ENCODE assay signal across 25 cellular contexts in the genomic region with DNA sequence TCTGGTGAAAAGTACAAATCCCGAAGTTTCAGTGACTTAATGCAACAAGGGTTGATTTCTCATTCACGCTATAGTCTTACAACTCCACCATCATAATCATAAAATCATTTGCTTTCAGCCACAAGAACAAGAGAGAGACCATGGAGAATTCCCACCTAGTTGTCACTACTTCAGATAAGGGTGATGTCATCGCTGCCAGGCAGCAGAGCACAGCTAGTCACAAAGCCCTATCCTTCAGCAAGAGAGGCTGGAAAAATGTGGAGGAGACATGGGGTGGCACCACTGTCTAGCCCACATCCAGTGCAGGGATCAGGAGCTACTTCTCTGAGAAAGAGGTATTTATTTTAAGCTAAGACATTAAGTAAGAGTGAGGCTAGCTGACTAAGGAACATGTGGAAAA.
DNase-seq lines count a peak whose midpoint lies in the region; ATAC-seq, FAIRE-seq and TF ChIP-seq lines count a peak whose summit lies in the region.
"Had no signal": no experiment of that assay in that cellular context is flagged by ENCODE, and none has a peak within 500 bp of the region (broad histone marks: within the 10 kb centered on the region; RNA-seq: fewer than 3 reads in every experiment).

No MANE protein-coding gene starts in this region.

- H3K56ac ChIP-seq in mesendoderm (ENCODE audit: low read length): no peak overlapping the region

- H4K8ac ChIP-seq in mesendoderm (ENCODE audit: low read depth, low read length): no peak overlapping the region

- no CpG with 5 or more reads among the region's 3 CpGs for WGBS in mesendoderm (ENCODE audit: extremely low coverage, insufficient coverage, low lambda C conversion rate)

- TF ChIP-seq CTCF in HEK293 (tag by site-specific recombination; IDR thresholded peaks at IDR 0.05) (no peak), astrocyte (IDR thresholded peaks at IDR 0.05; ENCODE audit: insufficient read depth, low read depth, low read length) (no peak)

- H3K4me3 ChIP-seq in HEK293 (ENCODE audit: low read depth, low read length) (no peak overlapping the region), astrocyte (ENCODE audit: insufficient read depth, low read depth, low read length) (no peak overlapping the region), mesendoderm (ENCODE audit: low read length) (no peak overlapping the region)
- no peak overlapping the region for H3K4me3 ChIP-seq in CD8-positive, alpha-beta memory T cell (ENCODE audit: low read length)
- H3K4me3 ChIP-seq: BLaER1 had no signal

- peak overlapping the region; percentile 7 for H3K27ac Mint-ChIP-seq in astrocyte (ENCODE audit: unreplicated experiment)
- H3K27ac Mint-ChIP-seq in CD8-positive, alpha-beta memory T cell: peak overlapping the region in 1 of 8 donors; percentile 34
- H3K27ac Mint-ChIP-seq: CD14-positive monocyte; CD4-positive, CD25-positive, alpha-beta regulatory T cell had no signal

- H3K4me2 ChIP-seq in astrocyte (ENCODE audit: low read length) (no peak overlapping the region), mesendoderm (ENCODE audit: low read length) (no peak overlapping the region)
- H3K4me2 ChIP-seq: BLaER1 had no signal

- no peak overlapping the region for H2AFZ ChIP-seq in astrocyte (ENCODE audit: low read depth, low read length)

- no peak overlapping the region for H3K18ac ChIP-seq in mesendoderm (ENCODE audit: low read length)

- no peaks in the 10 kb centered on the region for H3K9me3 Mint-ChIP-seq in astrocyte (ENCODE audit: unreplicated experiment)
- peaks cover 2 to 8% (median 4%) of the 10 kb centered on the region in 5 donors for H3K9me3 Mint-ChIP-seq in CD8-positive, alpha-beta memory T cell

- no peak for ATAC-seq in GM21737 (IDR thresholded peaks at IDR 0.05; ENCODE audit: unreplicated experiment)

- H3K4ac ChIP-seq in mesendoderm (ENCODE audit: low read depth, low read length): no peak overlapping the region

- no peaks in the 10 kb centered on the region for H3K79me1 ChIP-seq in mesendoderm (ENCODE audit: low read length)

- H2BK15ac ChIP-seq in mesendoderm (replicated peaks; ENCODE audit: low read depth): no peak overlapping the region

- H3K4me3 Mint-ChIP-seq in astrocyte (ENCODE audit: unreplicated experiment): no peak overlapping the region
- no peak overlapping the region for H3K4me3 Mint-ChIP-seq in CD8-positive, alpha-beta memory T cell
- H3K4me3 Mint-ChIP-seq: CD14-positive monocyte; CD4-positive, alpha-beta memory T cell; CD4-positive, CD25-positive, alpha-beta regulatory T cell had no signal

- H2AK5ac ChIP-seq in mesendoderm (ENCODE audit: low read length): no peak overlapping the region

- H3K36me3 Mint-ChIP-seq in astrocyte (ENCODE audit: low read depth, unreplicated experiment): no peaks in the 10 kb centered on the region
- H3K36me3 Mint-ChIP-seq in CD8-positive, alpha-beta memory T cell: no peaks in the 10 kb centered on the region
- H3K36me3 Mint-ChIP-seq: CD14-positive monocyte; CD4-positive, CD25-positive, alpha-beta regulatory T cell had no signal

- H2BK120ac ChIP-seq in mesendoderm (ENCODE audit: low read depth, low read length): no peak overlapping the region

- no peak overlapping the region for H3K23ac ChIP-seq in mesendoderm (ENCODE audit: low read length)

- H3K9ac ChIP-seq in astrocyte (ENCODE audit: low read length): no peak overlapping the region
- no peak overlapping the region for H3K9ac ChIP-seq in mesendoderm (ENCODE audit: low read length)
- H3K9ac ChIP-seq: BLaER1 had no signal

- DNase-seq in NCI-H146 (lab: John Stamatoyannopoulos, UW): peak; percentile 10
- no peak for DNase-seq in NCI-H146 treated with DMSO at 0.1 percent for 48 hours (lab: John Stamatoyannopoulos, UW; ENCODE audit: unreplicated experiment)
- no peak for DNase-seq in astrocyte (ENCODE audit: low read depth)
- DNase-seq in mesendoderm: peak; percentile 71
- no peak for DNase-seq in CD8-positive, alpha-beta memory T cell
- DNase-seq in NCI-H1417 treated with DMSO at 0.1 percent for 48 hours (lab: John Stamatoyannopoulos, UW): no peak
- DNase-seq: 8988T; ACHN; BE2C; C1 segment of cervical spinal cord; Caco-2; Calu3; CD4-positive, alpha-beta memory T cell; CD4-positive, CD25-positive, alpha-beta regulatory T cell; DMS79 treated with DMSO at 0.1 percent for 48 hours; GF-D8 had no signal

- no peaks in the 10 kb centered on the region for H3K36me3 ChIP-seq in HEK293 (ENCODE audit: control insufficient read depth in 2 of 2, insufficient read depth in 1 of 2, low read length in 2 of 2)
- no peaks in the 10 kb centered on the region for H3K36me3 ChIP-seq in astrocyte (ENCODE audit: insufficient read depth, low read length)
- no peaks in the 10 kb centered on the region for H3K36me3 ChIP-seq in mesendoderm (ENCODE audit: control insufficient read depth, insufficient read depth, low read length)
- no peaks in the 10 kb centered on the region for H3K36me3 ChIP-seq in CD8-positive, alpha-beta memory T cell (ENCODE audit: insufficient read depth, low read length)
- H3K36me3 ChIP-seq: BE2C, BLaER1 had no signal

- H3K27me3 Mint-ChIP-seq in astrocyte (ENCODE audit: low read depth, unreplicated experiment): peaks cover 7% of the 10 kb centered on the region
- H3K27me3 Mint-ChIP-seq in CD8-positive, alpha-beta memory T cell: peaks cover 0 to 1% of the 10 kb centered on the region in 2 donors
- H3K27me3 Mint-ChIP-seq: CD4-positive, CD25-positive, alpha-beta regulatory T cell had no signal

- no peaks in the 10 kb centered on the region for H3K4me1 Mint-ChIP-seq in astrocyte (ENCODE audit: low read depth, unreplicated experiment)
- no peaks in the 10 kb centered on the region for H3K4me1 Mint-ChIP-seq in CD8-positive, alpha-beta memory T cell
- H3K4me1 Mint-ChIP-seq: CD14-positive monocyte; CD4-positive, alpha-beta memory T cell; CD4-positive, CD25-positive, alpha-beta regulatory T cell had no signal

- no peak overlapping the region for H2BK5ac ChIP-seq in mesendoderm (ENCODE audit: low read length)

- no peak overlapping the region for H4K5ac ChIP-seq in mesendoderm (ENCODE audit: low read length)

- CTCF ChIA-PET in HEK293 (lab: Yijun Ruan, JAX): no interaction called here
- CTCF ChIA-PET in CD8-positive, alpha-beta memory T cell (lab: Charles Lee): no interaction called here

- H3K27me3 ChIP-seq in astrocyte (ENCODE audit: insufficient read depth, low read length): no peaks in the 10 kb centered on the region
- no peaks in the 10 kb centered on the region for H3K27me3 ChIP-seq in mesendoderm (ENCODE audit: insufficient read depth, low read length, poor library complexity)
- no peaks in the 10 kb centered on the region for H3K27me3 ChIP-seq in CD8-positive, alpha-beta memory T cell (ENCODE audit: insufficient read depth, low read length, poor library complexity, severe bottlenecking)
- H3K27me3 ChIP-seq: BE2C, BLaER1 had no signal

- H3K9me3 ChIP-seq in HEK293 (ENCODE audit: control insufficient read depth, insufficient read depth, low read depth, low read length) (no peaks in the 10 kb centered on the region), astrocyte (ENCODE audit: insufficient read depth, low read depth, low read length) (peaks cover 4% of the 10 kb centered on the region)
- no peaks in the 10 kb centered on the region for H3K9me3 ChIP-seq in CD8-positive, alpha-beta memory T cell (ENCODE audit: low read length)
- H3K9me3 ChIP-seq: BE2C, BLaER1, Caco-2 had no signal

- H3K79me2 ChIP-seq in astrocyte (ENCODE audit: insufficient read depth, low read length): no peaks in the 10 kb centered on the region
- H3K79me2 ChIP-seq in mesendoderm (ENCODE audit: control insufficient read depth, insufficient read depth, low read length): no peaks in the 10 kb centered on the region

- H3K4me1 ChIP-seq in HEK293 (ENCODE audit: control insufficient read depth, insufficient read depth, low read length) (no peaks in the 10 kb centered on the region), astrocyte (ENCODE audit: insufficient read depth, low read length) (no peaks in the 10 kb centered on the region), mesendoderm (ENCODE audit: control insufficient read depth, low read depth, low read length) (no peaks in the 10 kb centered on the region)
- H3K4me1 ChIP-seq in CD8-positive, alpha-beta memory T cell (ENCODE audit: insufficient read depth, low read length): no peaks in the 10 kb centered on the region
- H3K4me1 ChIP-seq: BE2C, BLaER1, Caco-2 had no signal

- H4K20me1 ChIP-seq in astrocyte (ENCODE audit: insufficient read depth, low read length): no peaks in the 10 kb centered on the region
- H4K20me1 ChIP-seq: BLaER1 had no signal

- H3K27ac ChIP-seq in HEK293 (ENCODE audit: extremely low read depth, low read depth, low read length) (no peak overlapping the region), astrocyte (ENCODE audit: low read depth, low read length) (no peak overlapping the region), mesendoderm (ENCODE audit: low read depth, low read length) (no peak overlapping the region)
- no peak overlapping the region for H3K27ac ChIP-seq in CD8-positive, alpha-beta memory T cell (ENCODE audit: low read depth, low read length)
- H3K27ac ChIP-seq: BLaER1 had no signal

- POLR2A ChIA-PET in HEK293 (lab: Yijun Ruan, JAX): no interaction called here
- POLR2A ChIA-PET in CD8-positive, alpha-beta memory T cell (lab: Charles Lee): no interaction called here

- no peak for FAIRE-seq in astrocyte (lab: Jason Lieb, UNC)
- FAIRE-seq: A204.1, D721Med, G401.6, GM12891, GM19239 had no signal

TF ChIP-seq in HEK293, 187 proteins besides CTCF, POLR2A, EP300 and RAD21:
- TF ChIP-seq ZNF639 (tag by site-specific recombination; IDR thresholded peaks at IDR 0.05) (no peak), ATF2 (tag by site-specific recombination; IDR thresholded peaks at IDR 0.05; ENCODE audit: low read depth) (peak; percentile 53; the same call in 1 of the 2 replicates)
TF ChIP-seq in HEK293: peak in this region for 1.

Comparison
In these comparisons a context has a peak if more than half of its experiments do, and no peak if none do; other contexts are left out.
1. DNase-seq: peak in NCI-H146 (single experiment) and mesendoderm (single experiment); none in NCI-H146 treated with DMSO at 0.1 percent for 48 hours (single experiment), astrocyte (single experiment), CD8-positive, alpha-beta memory T cell (0 of 5) and NCI-H1417 treated with DMSO at 0.1 percent for 48 hours (single experiment).